8 cellular contexts compared by ENCODE assay signal in genomic region chr16:88812737-88813395, GRCh38. TPM values are rescaled to one million over a fixed set of nuclear protein-coding genes. Genes with fewer than 3 reads are reported as not detected.
DNase-seq lines count a peak whose midpoint lies in the region; ATAC-seq and TF ChIP-seq lines count a peak whose summit lies in the region.
"Not testable (repeated sequence)": the region's sequence is repeated elsewhere in the genome, so short reads cannot be mapped to it uniquely, and the experiment has no call there.

No MANE protein-coding gene starts in this region.

- CTCF ChIA-PET in BJ (lab: Yijun Ruan, JAX): interaction anchor here (0.6 to 1.5 kb wide), 4 partner anchors 8 to 44 kb away, joined by 3 to 7 read pairs (median 3); partner anchors contain the start of genes GALNS and TRAPPC2L
- CTCF ChIA-PET in HEK293T (lab: Yijun Ruan, JAX): interaction anchor here (0.6 to 1.8 kb wide), 4 partner anchors 124 to 403 kb away, joined by 3 to 5 read pairs (median 4); no protein-coding TSS in a partner anchor
- CTCF ChIA-PET in OCI-LY7 (lab: Charles Lee; ENCODE audit: unreplicated experiment): not testable (repeated sequence)

- 0 out of 2 replicates have a peak, but pooled peaks have one; percentile 8 for TF ChIP-seq CTCF in BJ (IDR thresholded peaks at IDR 0.05; ENCODE audit: insufficient read depth, low read depth, low read length)
- not testable (repeated sequence) for TF ChIP-seq CTCF in OCI-LY7 (conservative IDR thresholded peaks at IDR 0.05; ENCODE audit: low read length); coronary artery (IDR thresholded peaks at IDR 0.05)

- H3K36me3 Mint-ChIP-seq in activated T-cell treated with anti-CD3 and anti-CD28 coated beads, Interleukin-2, amount 50 U/mL, for 4 hours (ENCODE audit: insufficient read depth); stimulated activated memory B cell treated with anti-CD40 and anti-IgM and Interleukin-4, amounts not matched to agents 10 μg/mL and 1 μg/mL and 100 μg/mL, for 72 hours: not testable (repeated sequence)
- H3K36me3 Mint-ChIP-seq in naive thymus-derived CD8-positive, alpha-beta T cell: peaks cover 0 to 12% (median 1%) of the 10 kb centered on the region in 3 donors

- intact Hi-C loops in OCI-LY7 (cut with micrococcal nuclease; ENCODE audit: unreplicated experiment): loop anchor here (10.0 kb wide), 1 partner anchor 282 kb away; the partner anchor contains the start of gene ACSF3
- intact Hi-C loops in right cardiac atrium (cut with DNase I): loop anchor here in 1 of 4 donors (10.0 kb wide), 1 partner anchor 352 kb away; no protein-coding TSS in a partner anchor

- H3K9me3 ChIP-seq in OCI-LY7 (ENCODE audit: low read length); right cardiac atrium (ENCODE audit: control insufficient read depth, low read length): not testable (repeated sequence)

- not testable (repeated sequence) for H3K9me2 ChIP-seq in OCI-LY7 (ENCODE audit: insufficient read depth, low read length)

- H3K4me2 ChIP-seq in OCI-LY7 (ENCODE audit: low read length): peak overlapping the region; percentile 74

- not testable (repeated sequence) for H3K27me3 Mint-ChIP-seq in activated T-cell treated with anti-CD3 and anti-CD28 coated beads, Interleukin-2, amount 50 U/mL, for 4 hours (ENCODE audit: low read depth); naive thymus-derived CD8-positive, alpha-beta T cell; stimulated activated memory B cell treated with anti-CD40 and anti-IgM and Interleukin-4, amounts not matched to agents 10 μg/mL and 1 μg/mL and 100 μg/mL, for 72 hours

- H3K4me1 Mint-ChIP-seq in activated T-cell treated with anti-CD3 and anti-CD28 coated beads, Interleukin-2, amount 50 U/mL, for 4 hours (ENCODE audit: low read depth): not testable (repeated sequence)
- peaks cover 1 to 26% (median 22%) of the 10 kb centered on the region in 4 donors for H3K4me1 Mint-ChIP-seq in naive thymus-derived CD8-positive, alpha-beta T cell
- H3K4me1 Mint-ChIP-seq in stimulated activated memory B cell treated with anti-CD40 and anti-IgM and Interleukin-4, amounts not matched to agents 10 μg/mL and 1 μg/mL and 100 μg/mL, for 72 hours: peaks cover 31% of the 10 kb centered on the region

- H3K36me3 ChIP-seq in BJ (ENCODE audit: control insufficient read depth, insufficient read depth, low read length): not testable (repeated sequence)
- peaks cover 29% of the 10 kb centered on the region for H3K36me3 ChIP-seq in OCI-LY7 (ENCODE audit: insufficient read depth, low read length)

- H3K4me3 Mint-ChIP-seq in activated T-cell treated with anti-CD3 and anti-CD28 coated beads, Interleukin-2, amount 50 U/mL, for 4 hours: peak overlapping the region; percentile 78
- peak overlapping the region; percentile 71 to 94 (median 80) for H3K4me3 Mint-ChIP-seq in naive thymus-derived CD8-positive, alpha-beta T cell
- peak overlapping the region; percentile 95 for H3K4me3 Mint-ChIP-seq in stimulated activated memory B cell treated with anti-CD40 and anti-IgM and Interleukin-4, amounts not matched to agents 10 μg/mL and 1 μg/mL and 100 μg/mL, for 72 hours

- BruUV-seq in OCI-LY7 (replicated peaks; lab: Mats Ljungman, UMichigan): not testable (repeated sequence)

- DNase-seq in BJ (ENCODE audit: low read depth); HEK293T (ENCODE audit: extremely low spot score); activated T-cell treated with anti-CD3 and anti-CD28 coated beads, Interleukin-2, amount 50 U/mL, for 4 hours; coronary artery (ENCODE audit: low spot score); naive thymus-derived CD8-positive, alpha-beta T cell: not testable (repeated sequence)
- DNase-seq in OCI-LY7 (ENCODE audit: low spot score) (peak; percentile 41), right cardiac atrium (peak; percentile 75 to 92 (median 87))

- 54% methylated on average over 35 of the region's 35 CpGs for WGBS in right cardiac atrium

- H3K9me3 Mint-ChIP-seq in activated T-cell treated with anti-CD3 and anti-CD28 coated beads, Interleukin-2, amount 50 U/mL, for 4 hours; naive thymus-derived CD8-positive, alpha-beta T cell; stimulated activated memory B cell treated with anti-CD40 and anti-IgM and Interleukin-4, amounts not matched to agents 10 μg/mL and 1 μg/mL and 100 μg/mL, for 72 hours: not testable (repeated sequence)

- peak overlapping the region in 7 of 10 donors; percentile 4 to 86 (median 75) for H3K27ac Mint-ChIP-seq in naive thymus-derived CD8-positive, alpha-beta T cell
- H3K27ac Mint-ChIP-seq in stimulated activated memory B cell treated with anti-CD40 and anti-IgM and Interleukin-4, amounts not matched to agents 10 μg/mL and 1 μg/mL and 100 μg/mL, for 72 hours: peak overlapping the region; percentile 95

- peaks cover 24% of the 10 kb centered on the region for H3K4me1 ChIP-seq in OCI-LY7 (ENCODE audit: insufficient read depth, low read length, poor library complexity, severe bottlenecking)
- H3K4me1 ChIP-seq in right cardiac atrium (ENCODE audit: control insufficient read depth, insufficient read depth, low read length): not testable (repeated sequence)

- ATAC-seq in activated T-cell treated with anti-CD3 and anti-CD28 coated beads, Interleukin-2, amount 50 U/mL, for 4 hours; naive thymus-derived CD8-positive, alpha-beta T cell; stimulated activated memory B cell treated with anti-CD40 and anti-IgM and Interleukin-4, amounts not matched to agents 10 μg/mL and 1 μg/mL and 100 μg/mL, for 72 hours: not testable (repeated sequence)
- ATAC-seq in right cardiac atrium: peak; percentile 1 to 5

- not testable (repeated sequence) for H2AFZ ChIP-seq in OCI-LY7 (ENCODE audit: low read length)

- H3K27me3 ChIP-seq in BJ (ENCODE audit: control insufficient read depth, insufficient read depth, low read length); right cardiac atrium (ENCODE audit: control insufficient read depth, insufficient read depth): not testable (repeated sequence)

- H3K4me3 ChIP-seq in BJ (ENCODE audit: low read depth, low read length) (peak overlapping the region; percentile 86), OCI-LY7 (ENCODE audit: low read depth, low read length, poor library complexity, severe bottlenecking) (peak overlapping the region; percentile 75), coronary artery (peak overlapping the region; percentile 79), right cardiac atrium (ENCODE audit: low read length) (peak overlapping the region; percentile 62)

- POLR2A ChIA-PET in BJ (lab: Charles Lee); OCI-LY7 (lab: Charles Lee): not testable (repeated sequence)
- POLR2A ChIA-PET in HEK293T (lab: Yijun Ruan, JAX): interaction anchor here (0.9 to 4.8 kb wide), 8 partner anchors 9 to 405 kb away, joined by 3 to 64 read pairs (median 8); partner anchors contain the start of genes CDT1 and ZNF778
- POLR2A ChIA-PET in naive thymus-derived CD8-positive, alpha-beta T cell (lab: Charles Lee): interaction anchor here (0.6 to 5.4 kb wide), 15 partner anchors 10 to 428 kb away, joined by 3 to 59 read pairs (median 6); partner anchors contain the start of genes CDT1, GALNS, PIEZO1 and TRAPPC2L

- peaks cover 12% of the 10 kb centered on the region; the same call in 1 of the 2 replicates for H3K79me2 ChIP-seq in OCI-LY7 (ENCODE audit: insufficient read depth, low read depth, low read length)

- H3K27ac ChIP-seq in OCI-LY7 (ENCODE audit: low read depth, low read length, poor library complexity, severe bottlenecking) (peak overlapping the region; percentile 76), coronary artery (peak overlapping the region; percentile 68 to 89), right cardiac atrium (ENCODE audit: low read length) (peak overlapping the region; percentile 97)

- H4K20me1 ChIP-seq in OCI-LY7 (ENCODE audit: insufficient read depth, low read length): not testable (repeated sequence)

RNA-seq across cellular contexts. Expression of gene APRT, which starts 1.1 kb away (rescaled TPM):
- polyA plus RNA-seq in BJ (2011; rRNA removed) (102 and 152 TPM in 2 replicates), right cardiac atrium (82.0 TPM)
- polyA minus RNA-seq in BJ (2011; rRNA and poly(A)+ RNA removed): 19.5 and 41.9 TPM in 2 replicates
- total RNA-seq in OCI-LY7 (2014; rRNA removed; shearing (Covaris generic)): 168 and 216 TPM in 2 replicates
- total RNA-seq in OCI-LY7 (2022) (118 and 151 TPM in 2 replicates), right cardiac atrium (10 to 100 TPM; 40.8 to 65.8 (median 50.7) TPM)
- 100 to 1,000 TPM; 534 to 566 (median 566) TPM for total RNA-seq in activated T-cell treated with anti-CD3 and anti-CD28 coated beads, Interleukin-2, amount 50 U/mL, for 4 hours
- 100 to 1,000 TPM; 174 to 183 TPM for total RNA-seq in naive thymus-derived CD8-positive, alpha-beta T cell
- 100 to 1,000 TPM; 428 to 492 (median 431) TPM for polyA plus RNA-seq in naive thymus-derived CD8-positive, alpha-beta T cell

RNA-seq across cellular contexts. Expression of gene CDT1, which starts 9.3 kb away (rescaled TPM):
- polyA plus RNA-seq in BJ (2011; rRNA removed) (2.2 and 2.4 TPM in 2 replicates), right cardiac atrium (0.27 TPM)
- 4.2 and 4.3 TPM in 2 replicates for polyA minus RNA-seq in BJ (2011; rRNA and poly(A)+ RNA removed)
- total RNA-seq in OCI-LY7 (2014; rRNA removed; shearing (Covaris generic)): 82.7 and 90.2 TPM in 2 replicates
- total RNA-seq in OCI-LY7 (2022) (108 and 150 TPM in 2 replicates), right cardiac atrium (1 to 10 TPM in 2 of 4 donors, under 1 TPM in 2; 0.57 to 3.1 (median 1.1) TPM)
- total RNA-seq in activated T-cell treated with anti-CD3 and anti-CD28 coated beads, Interleukin-2, amount 50 U/mL, for 4 hours: 10 to 100 TPM; 81.0 to 96.4 (median 87.2) TPM
- under 1 TPM in 1 of 2 experiments, not detected in 1; 0.74 TPM for total RNA-seq in naive thymus-derived CD8-positive, alpha-beta T cell
- under 1 TPM; 0.13 to 0.46 (median 0.26) TPM for polyA plus RNA-seq in naive thymus-derived CD8-positive, alpha-beta T cell

RNA-seq across cellular contexts. Expression of gene PIEZO1, which starts 27.8 kb away (rescaled TPM):
- 58.1 and 139 TPM in 2 replicates for polyA plus RNA-seq in BJ (2011; rRNA removed)
- 94.7 and 111 TPM in 2 replicates for polyA minus RNA-seq in BJ (2011; rRNA and poly(A)+ RNA removed)
- total RNA-seq in OCI-LY7 (2014; rRNA removed; shearing (Covaris generic)): 123 and 144 TPM in 2 replicates
- 154 and 157 TPM in 2 replicates for total RNA-seq in OCI-LY7 (2022)
- 100 to 1,000 TPM; 116 to 171 (median 139) TPM for total RNA-seq in activated T-cell treated with anti-CD3 and anti-CD28 coated beads, Interleukin-2, amount 50 U/mL, for 4 hours
- total RNA-seq in right cardiac atrium: 10 to 100 TPM; 21.7 to 45.6 (median 29.8) TPM
- polyA plus RNA-seq in right cardiac atrium: 37.3 TPM
- 10 to 100 TPM; 90.0 to 94.5 TPM for total RNA-seq in naive thymus-derived CD8-positive, alpha-beta T cell
- polyA plus RNA-seq in naive thymus-derived CD8-positive, alpha-beta T cell: 1 to 10 TPM; 2.4 to 8.4 (median 5.7) TPM

RNA-seq across cellular contexts. Expression of gene GALNS, which starts 43.9 kb away (rescaled TPM):
- polyA plus RNA-seq in BJ (2011; rRNA removed): 6.3 and 9.7 TPM in 2 replicates
- polyA minus RNA-seq in BJ (2011; rRNA and poly(A)+ RNA removed): 3.5 and 5.0 TPM in 2 replicates
- total RNA-seq in OCI-LY7 (2014; rRNA removed; shearing (Covaris generic)): 17.2 and 18.5 TPM in 2 replicates
- 44.7 and 49.0 TPM in 2 replicates for total RNA-seq in OCI-LY7 (2022)
- total RNA-seq in activated T-cell treated with anti-CD3 and anti-CD28 coated beads, Interleukin-2, amount 50 U/mL, for 4 hours: 10 to 100 TPM; 20.6 to 24.1 (median 21.1) TPM
- 10 to 100 TPM; 17.6 to 22.3 (median 18.8) TPM for total RNA-seq in right cardiac atrium
- 21.0 TPM for polyA plus RNA-seq in right cardiac atrium
- total RNA-seq in naive thymus-derived CD8-positive, alpha-beta T cell: 10 to 100 TPM; 48.6 to 53.5 TPM
- polyA plus RNA-seq in naive thymus-derived CD8-positive, alpha-beta T cell: 10 to 100 TPM in 2 of 3 donors, 1 to 10 TPM in 1; 7.8 to 11.9 (median 11.8) TPM

RNA-seq across cellular contexts. Expression of gene TRAPPC2L, which starts 44.1 kb away (rescaled TPM):
- polyA plus RNA-seq in BJ (2011; rRNA removed) (84.8 and 116 TPM in 2 replicates), right cardiac atrium (43.7 TPM)
- 28.9 and 47.4 TPM in 2 replicates for polyA minus RNA-seq in BJ (2011; rRNA and poly(A)+ RNA removed)
- 27.3 and 27.6 TPM in 2 replicates for total RNA-seq in OCI-LY7 (2014; rRNA removed; shearing (Covaris generic))
- total RNA-seq in OCI-LY7 (2022) (34.2 and 44.9 TPM in 2 replicates), right cardiac atrium (10 to 100 TPM; 45.5 to 61.5 (median 55.0) TPM)
- 100 to 1,000 TPM in 1 of 3 donors, 10 to 100 TPM in 2; 78.9 to 105 (median 98.0) TPM for total RNA-seq in activated T-cell treated with anti-CD3 and anti-CD28 coated beads, Interleukin-2, amount 50 U/mL, for 4 hours
- total RNA-seq in naive thymus-derived CD8-positive, alpha-beta T cell: 10 to 100 TPM; 70.0 to 76.3 TPM
- 10 to 100 TPM; 81.8 to 86.5 (median 82.1) TPM for polyA plus RNA-seq in naive thymus-derived CD8-positive, alpha-beta T cell

Comparison
In these comparisons a context has a peak if more than half of its experiments do, and no peak if none do; other contexts are left out.
1. RNA of gene CDT1, which starts 9.3 kb away (total RNA-seq): 82.7 to 150 TPM in OCI-LY7 and 81.0 to 96.4 TPM in activated T-cell treated with anti-CD3 and anti-CD28 coated beads, Interleukin-2, amount 50 U/mL, for 4 hours; 0.57 to 3.1 TPM in right cardiac atrium and 0.74 TPM in naive thymus-derived CD8-positive, alpha-beta T cell; every median in the first group is over 10 times any median in the second.
2. Peak in every context shown above with its lines, with median percentiles within 50 percentile points of each other: H3K4me3 ChIP-seq, H3K27ac ChIP-seq and H3K4me3 Mint-ChIP-seq.